18 cellular contexts compared by ENCODE assay signal in genomic region chr18:24089626-24090337, GRCh38. TPM values are rescaled to one million over a fixed set of nuclear protein-coding genes. Genes with fewer than 3 reads are reported as not detected.
DNase-seq lines count a peak whose midpoint lies in the region; ATAC-seq and TF ChIP-seq lines count a peak whose summit lies in the region.
"Had no signal": no experiment of that assay in that cellular context is flagged by ENCODE, and none has a peak within 500 bp of the region (broad histone marks: within the 10 kb centered on the region; RNA-seq: fewer than 3 reads in every experiment).

No MANE protein-coding gene starts in this region.

- H3K4me3 Mint-ChIP-seq in glutamatergic neuron (ENCODE audit: unreplicated experiment): peak overlapping the region; percentile 61
- H3K4me3 Mint-ChIP-seq in stimulated activated effector memory CD8-positive, alpha-beta T cell treated with anti-CD3 and anti-CD28 coated beads, Interleukin-12 subunit alpha, Interleukin-12 subunit beta, amount 100 ng/mL, for 72 hours: no peak overlapping the region

- peak; percentile 66 for ATAC-seq in Right ventricle myocardium superior (ENCODE audit: poor library complexity)
- no peak for ATAC-seq in stimulated activated effector memory CD8-positive, alpha-beta T cell treated with anti-CD3 and anti-CD28 coated beads, Interleukin-12 subunit alpha, Interleukin-12 subunit beta, amount 100 ng/mL, for 72 hours
- ATAC-seq: A549 had no signal

- no peak for DNase-seq in Right ventricle myocardium superior
- no peak for DNase-seq in cardiac septum (ENCODE audit: low spot score)
- DNase-seq in NCI-H69 (lab: John Stamatoyannopoulos, UW): peak; percentile 29
- no peak for DNase-seq in glutamatergic neuron
- no peak for DNase-seq in stimulated activated effector memory CD8-positive, alpha-beta T cell treated with anti-CD3 and anti-CD28 coated beads, Interleukin-12 subunit alpha, Interleukin-12 subunit beta, amount 100 ng/mL, for 72 hours (ENCODE audit: low spot score in 2 of 2)
- DNase-seq in NCI-H1105 (lab: John Stamatoyannopoulos, UW): no peak
- no peak for DNase-seq in lower leg skin (ENCODE audit: low spot score in 2 of 2)
- DNase-seq in activated CD4-positive, alpha-beta T cell treated with anti-CD3 and anti-CD28 coated beads, Interleukin-2, amount 50 U/mL, for 1 hour: no peak
- DNase-seq: GOT3, KBM-7, MV-4-11, NCI-H1417 treated with DMSO at 0.1 percent for 48 hours, NCI-H2029 treated with DMSO at 0.1 percent for 48 hours, NCI-H510A treated with DMSO at 0.1 percent for 48 hours, SIG-M5 had no signal

- peaks cover 18% of the 10 kb centered on the region for H3K4me1 Mint-ChIP-seq in glutamatergic neuron (ENCODE audit: low read depth, unreplicated experiment)
- H3K4me1 Mint-ChIP-seq in stimulated activated effector memory CD8-positive, alpha-beta T cell treated with anti-CD3 and anti-CD28 coated beads, Interleukin-12 subunit alpha, Interleukin-12 subunit beta, amount 100 ng/mL, for 72 hours: peaks cover 46% of the 10 kb centered on the region

- H3K36me3 Mint-ChIP-seq in glutamatergic neuron (ENCODE audit: unreplicated experiment): no peaks in the 10 kb centered on the region
- H3K36me3 Mint-ChIP-seq in stimulated activated effector memory CD8-positive, alpha-beta T cell treated with anti-CD3 and anti-CD28 coated beads, Interleukin-12 subunit alpha, Interleukin-12 subunit beta, amount 100 ng/mL, for 72 hours: peaks cover 82% of the 10 kb centered on the region

- H3K4me3 ChIP-seq in lower leg skin (ENCODE audit: low read depth, poor library complexity, severe bottlenecking): no peak overlapping the region
- H3K4me3 ChIP-seq: A549; BLaER1 treated with 17β-estradiol and CSF1 and Interleukin-3, amounts not matched to agents 10 nM and 100 nM had no signal

- no peak for TF ChIP-seq CTCF in glutamatergic neuron (IDR thresholded peaks at IDR 0.05; ENCODE audit: partially characterized antibody, unreplicated experiment)
- no peak for TF ChIP-seq CTCF in lower leg skin (IDR thresholded peaks at IDR 0.05)

- no peaks in the 10 kb centered on the region for H3K9me3 Mint-ChIP-seq in glutamatergic neuron (ENCODE audit: unreplicated experiment)
- no peaks in the 10 kb centered on the region for H3K9me3 Mint-ChIP-seq in stimulated activated effector memory CD8-positive, alpha-beta T cell treated with anti-CD3 and anti-CD28 coated beads, Interleukin-12 subunit alpha, Interleukin-12 subunit beta, amount 100 ng/mL, for 72 hours

- intact Hi-C loops in Right ventricle myocardium superior (cut with DNase I) (no loop called here), cardiac septum (cut with DNase I) (loop anchor here (10.0 kb wide), 1 partner anchor 175 kb away; no protein-coding TSS in a partner anchor), lower leg skin (cut with DNase I; ENCODE audit: low total_unique reads) (no loop called here)

- H3K27ac Mint-ChIP-seq in glutamatergic neuron (ENCODE audit: unreplicated experiment): peak overlapping the region; percentile 78
- H3K27ac Mint-ChIP-seq in stimulated activated effector memory CD8-positive, alpha-beta T cell treated with anti-CD3 and anti-CD28 coated beads, Interleukin-12 subunit alpha, Interleukin-12 subunit beta, amount 100 ng/mL, for 72 hours: peak overlapping the region; percentile 68

- no peak for TF ChIP-seq POLR2A in lower leg skin (IDR thresholded peaks at IDR 0.05)

- WGBS in lower leg skin, 2 donors: 85 to 90% methylated on average over 2 of the region's 2 CpGs

- no peaks in the 10 kb centered on the region for H3K27me3 Mint-ChIP-seq in glutamatergic neuron (ENCODE audit: unreplicated experiment)

RNA-seq across cellular contexts. Expression of gene CABYR, which starts 49.1 kb away (rescaled TPM):
- total RNA-seq in Right ventricle myocardium superior: not detected
- 0.59 TPM for total RNA-seq in cardiac septum
- 14.0 TPM for total RNA-seq in glutamatergic neuron (ENCODE audit: unreplicated experiment)
- total RNA-seq in lower leg skin: 1 to 10 TPM in 1 of 4 donors, under 1 TPM in 2, not detected in 1; 0.68 to 1.9 (median 0.93) TPM
- total RNA-seq: OCI-LY7 had no signal
